Comparison of ENCODE assay signal across 18 cellular contexts in genomic region chr9:18905033-18905882, GRCh38.
DNase-seq lines count a peak whose midpoint lies in the region; ATAC-seq and TF ChIP-seq lines count a peak whose summit lies in the region.
"Had no signal": no experiment of that assay in that cellular context is flagged by ENCODE, and none has a peak within 500 bp of the region (broad histone marks: within the 10 kb centered on the region; RNA-seq: fewer than 3 reads in every experiment).

No MANE protein-coding gene starts in this region.

- H3K9me3 ChIP-seq in breast epithelium (peaks cover 0 to 16% of the 10 kb centered on the region in 2 donors), prostate gland (no peaks in the 10 kb centered on the region)

- TF ChIP-seq CTCF in MCF 10A (IDR thresholded peaks at IDR 0.05; ENCODE audit: unreplicated experiment) (no peak), breast epithelium (IDR thresholded peaks at IDR 0.05) (no peak), prostate gland (IDR thresholded peaks at IDR 0.05) (no peak)

- intact Hi-C loops in MCF 10A (cut with micrococcal nuclease), result no loop called here
- intact Hi-C loops in breast epithelium (cut with DNase I; ENCODE audit: low total_unique reads), result no loop called here
- intact Hi-C loops in prostate gland (cut with DNase I), result no loop called here

- 87% methylated on average over 11 of the region's 11 CpGs for WGBS in prostate gland

- no peaks in the 10 kb centered on the region for H3K4me1 Mint-ChIP-seq in MCF 10A (ENCODE audit: insufficient read depth, unreplicated experiment)
- H3K4me1 Mint-ChIP-seq: activated naive CD8-positive, alpha-beta T cell treated with anti-CD3 and anti-CD28 coated beads, Interleukin-2, amount 10 ng/mL, durations not matched to agents 7 days and 5 days; CD4-positive, CD25-positive, alpha-beta regulatory T cell; stimulated activated effector memory CD8-positive, alpha-beta T cell treated with anti-CD3 and anti-CD28 coated beads, Interleukin-12 subunit alpha, Interleukin-12 subunit beta, amount 100 ng/mL, for 72 hours had no signal

- TF ChIP-seq POLR2A in breast epithelium (IDR thresholded peaks at IDR 0.05) (no peak), prostate gland (IDR thresholded peaks at IDR 0.05) (no peak)

- CTCF ChIA-PET in MCF 10A (lab: Yijun Ruan, JAX), result interaction anchor here (0.5 to 0.6 kb wide), 2 partner anchors 684 to 762 kb away, joined by 3 to 4 read pairs; no protein-coding TSS in a partner anchor

- H3K27ac ChIP-seq in breast epithelium (no peak overlapping the region), prostate gland (no peak overlapping the region)
- H3K27ac ChIP-seq: skin epidermis, transverse colon had no signal

- H3K4me1 ChIP-seq in breast epithelium (no peaks in the 10 kb centered on the region), prostate gland (replicated peaks) (no peaks in the 10 kb centered on the region)
- H3K4me1 ChIP-seq: transverse colon had no signal

- ATAC-seq in activated naive CD4-positive, alpha-beta T cell treated with anti-CD3 and anti-CD28 coated beads, Interleukin-2, amount 50 U/mL, for 72 hours, result no peak
- ATAC-seq in GM21526 (IDR thresholded peaks at IDR 0.05; ENCODE audit: low FRiP score, unreplicated experiment), result no peak
- ATAC-seq: stimulated activated effector memory CD8-positive, alpha-beta T cell treated with anti-CD3 and anti-CD28 coated beads, Interleukin-12 subunit alpha, Interleukin-12 subunit beta, amount 100 ng/mL, for 72 hours had no signal

- H3K4me3 ChIP-seq in breast epithelium, result no peak overlapping the region
- no peak overlapping the region for H3K4me3 ChIP-seq in prostate gland
- H3K4me3 ChIP-seq: skin epidermis, transverse colon had no signal

- DNase-seq in MCF 10A (ENCODE audit: unreplicated experiment) (peak; percentile 5), breast epithelium (ENCODE audit: low spot score in 2 of 2) (no peak), astrocyte of the hippocampus (ENCODE audit: low read depth, low spot score) (peak; percentile 55), kidney glomerular epithelial cell (lab: John Stamatoyannopoulos, UW) (peak; percentile 71), prostate gland (ENCODE audit: low spot score) (no peak), hypothalamus (lab: John Stamatoyannopoulos, UW) (no peak)
- no peak for DNase-seq in activated naive CD4-positive, alpha-beta T cell treated with anti-CD3 and anti-CD28 coated beads, Interleukin-2, amount 50 U/mL, for 72 hours (ENCODE audit: low spot score in 2 of 2)
- DNase-seq: activated CD4-positive, alpha-beta T cell treated with anti-CD3 and anti-CD28 coated beads, Interleukin-2, amount 50 U/mL, for 48 hours; activated naive CD8-positive, alpha-beta T cell treated with anti-CD3 and anti-CD28 coated beads, Interleukin-2, amount 10 ng/mL, durations not matched to agents 7 days and 5 days; activated T-cell treated with anti-CD3 and anti-CD28 coated beads, Interleukin-2, amount 50 U/mL, for 24 hours; CD4-positive, CD25-positive, alpha-beta regulatory T cell; glutamatergic neuron; NCI-H1105 treated with DMSO at 0.1 percent for 48 hours; NCI-H345; transverse colon had no signal

- H3K36me3 ChIP-seq in breast epithelium, result no peaks in the 10 kb centered on the region
- no peaks in the 10 kb centered on the region for H3K36me3 ChIP-seq in prostate gland
- H3K36me3 ChIP-seq: transverse colon had no signal

- H3K9me3 Mint-ChIP-seq in MCF 10A (ENCODE audit: unreplicated experiment), result no peaks in the 10 kb centered on the region
- peaks cover 7 to 12% of the 10 kb centered on the region in 2 donors for H3K9me3 Mint-ChIP-seq in activated naive CD4-positive, alpha-beta T cell treated with anti-CD3 and anti-CD28 coated beads, Interleukin-2, amount 50 U/mL, for 72 hours

- peaks cover 10% of the 10 kb centered on the region for H3K27me3 Mint-ChIP-seq in MCF 10A (ENCODE audit: insufficient read depth, unreplicated experiment)
- H3K27me3 Mint-ChIP-seq: activated T-cell treated with anti-CD3 and anti-CD28 coated beads, Interleukin-2, amount 50 U/mL, for 24 hours had no signal

- H3K27ac Mint-ChIP-seq in MCF 10A (ENCODE audit: low read depth, unreplicated experiment), result no peak overlapping the region
- H3K27ac Mint-ChIP-seq in activated naive CD4-positive, alpha-beta T cell treated with anti-CD3 and anti-CD28 coated beads, Interleukin-2, amount 50 U/mL, for 72 hours, result no peak overlapping the region
- H3K27ac Mint-ChIP-seq: activated naive CD8-positive, alpha-beta T cell treated with anti-CD3 and anti-CD28 coated beads, Interleukin-2, amount 10 ng/mL, durations not matched to agents 7 days and 5 days; activated T-cell treated with anti-CD3 and anti-CD28 coated beads, Interleukin-2, amount 50 U/mL, for 24 hours; CD4-positive, CD25-positive, alpha-beta regulatory T cell; stimulated activated effector memory CD8-positive, alpha-beta T cell treated with anti-CD3 and anti-CD28 coated beads, Interleukin-12 subunit alpha, Interleukin-12 subunit beta, amount 100 ng/mL, for 72 hours had no signal

- BruUV-seq in MCF 10A (replicated peaks; lab: Mats Ljungman, UMichigan), result no TSS peak

- H3K27me3 ChIP-seq in breast epithelium (no peaks in the 10 kb centered on the region), prostate gland (replicated peaks; ENCODE audit: insufficient read depth) (no peaks in the 10 kb centered on the region)
- H3K27me3 ChIP-seq: transverse colon had no signal

- POLR2A ChIA-PET in MCF 10A (lab: Yijun Ruan, JAX), result interaction anchor here (0.5 kb wide), 1 partner anchor 12 kb away, joined by 3 read pairs; no protein-coding TSS in a partner anchor

- no peak overlapping the region for H3K4me3 Mint-ChIP-seq in MCF 10A (ENCODE audit: unreplicated experiment)
- H3K4me3 Mint-ChIP-seq: activated naive CD8-positive, alpha-beta T cell treated with anti-CD3 and anti-CD28 coated beads, Interleukin-2, amount 10 ng/mL, durations not matched to agents 7 days and 5 days; activated T-cell treated with anti-CD3 and anti-CD28 coated beads, Interleukin-2, amount 50 U/mL, for 24 hours; stimulated activated effector memory CD8-positive, alpha-beta T cell treated with anti-CD3 and anti-CD28 coated beads, Interleukin-12 subunit alpha, Interleukin-12 subunit beta, amount 100 ng/mL, for 72 hours had no signal

- H3K36me3 Mint-ChIP-seq in MCF 10A (ENCODE audit: insufficient read depth, unreplicated experiment), result no peaks in the 10 kb centered on the region
- no peaks in the 10 kb centered on the region for H3K36me3 Mint-ChIP-seq in activated naive CD4-positive, alpha-beta T cell treated with anti-CD3 and anti-CD28 coated beads, Interleukin-2, amount 50 U/mL, for 72 hours
- H3K36me3 Mint-ChIP-seq: CD4-positive, CD25-positive, alpha-beta regulatory T cell; stimulated activated effector memory CD8-positive, alpha-beta T cell treated with anti-CD3 and anti-CD28 coated beads, Interleukin-12 subunit alpha, Interleukin-12 subunit beta, amount 100 ng/mL, for 72 hours had no signal

Comparison
In these comparisons a context has a peak if more than half of its experiments do, and no peak if none do; other contexts are left out.
1. DNase-seq: peak in MCF 10A (single experiment), astrocyte of the hippocampus (single experiment) and kidney glomerular epithelial cell (single experiment); none in breast epithelium (0 of 2), activated naive CD4-positive, alpha-beta T cell treated with anti-CD3 and anti-CD28 coated beads, Interleukin-2, amount 50 U/mL, for 72 hours (0 of 2), prostate gland (single experiment) and hypothalamus (0 of 51).